ENCODE assay signal across 11 cellular contexts in genomic region chr17:62098623-62099231, GRCh38. TPM values are rescaled to one million over a fixed set of nuclear protein-coding genes. Genes with fewer than 3 reads are reported as not detected.
DNase-seq lines count a peak whose midpoint lies in the region; ATAC-seq and TF ChIP-seq lines count a peak whose summit lies in the region.
"Had no signal": no experiment of that assay in that cellular context is flagged by ENCODE, and none has a peak within 500 bp of the region (broad histone marks: within the 10 kb centered on the region; RNA-seq: fewer than 3 reads in every experiment).

No MANE protein-coding gene starts in this region.

- no peaks in the 10 kb centered on the region for H3K27me3 ChIP-seq in GM06990 (replicated peaks; ENCODE audit: control insufficient read depth, insufficient read depth, low read length)
- H3K27me3 ChIP-seq in uterus: no peaks in the 10 kb centered on the region
- H3K27me3 ChIP-seq: esophagus squamous epithelium had no signal

- H3K4me1 ChIP-seq in OCI-LY7 (ENCODE audit: insufficient read depth, low read length, poor library complexity, severe bottlenecking): peaks cover 10% of the 10 kb centered on the region
- H3K4me1 ChIP-seq in uterus: no peaks in the 10 kb centered on the region

- DNase-seq in GM06990 (ENCODE audit: extremely low read depth, insufficient read length) (peak; percentile 69), OCI-LY7 (ENCODE audit: low spot score) (peak; percentile 19), uterus (no peak), NCI-H146 (lab: John Stamatoyannopoulos, UW) (no peak), amniotic stem cell (lab: John Stamatoyannopoulos, UW) (no peak), NCI-H2196 (lab: John Stamatoyannopoulos, UW; ENCODE audit: unreplicated experiment) (no peak)
- DNase-seq: AML-193, esophagus squamous epithelium, NCI-H1930 had no signal

- 0 out of 2 replicates have a peak overlapping the region, but pooled peaks have one; percentile 26 for H3K4me2 ChIP-seq in OCI-LY7 (ENCODE audit: low read length)

- no peaks in the 10 kb centered on the region for H3K9me2 ChIP-seq in OCI-LY7 (ENCODE audit: insufficient read depth, low read length)

- ATAC-seq in GM19324 (IDR thresholded peaks at IDR 0.05; ENCODE audit: low FRiP score, unreplicated experiment) (peak; percentile 90), HG02885 (IDR thresholded peaks at IDR 0.05; ENCODE audit: poor library complexity, unreplicated experiment) (peak; percentile 90)

- no peak for TF ChIP-seq POLR2A in uterus (IDR thresholded peaks at IDR 0.05)

- H4K20me1 ChIP-seq in OCI-LY7 (ENCODE audit: insufficient read depth, low read length): no peaks in the 10 kb centered on the region

- H3K79me2 ChIP-seq in OCI-LY7 (ENCODE audit: insufficient read depth, low read depth, low read length): no peaks in the 10 kb centered on the region

- H3K4me3 ChIP-seq in GM06990 (replicated peaks; ENCODE audit: low read depth, low read length) (no peak overlapping the region), OCI-LY7 (ENCODE audit: low read depth, low read length, poor library complexity, severe bottlenecking) (no peak overlapping the region), uterus (no peak overlapping the region)
- H3K4me3 ChIP-seq: esophagus squamous epithelium had no signal

- TF ChIP-seq CTCF in GM06990 (IDR thresholded peaks at IDR 0.05; ENCODE audit: insufficient read depth, low read length, poor library complexity, severe bottlenecking): no peak
- TF ChIP-seq CTCF in OCI-LY7 (conservative IDR thresholded peaks at IDR 0.05; ENCODE audit: low read length): no peak
- no peak for TF ChIP-seq CTCF in uterus (IDR thresholded peaks at IDR 0.05)

- H2AFZ ChIP-seq in OCI-LY7 (ENCODE audit: low read length): no peak overlapping the region

- no peaks in the 10 kb centered on the region for H3K36me3 ChIP-seq in GM06990 (ENCODE audit: control insufficient read depth, insufficient read depth, low read length)
- no peaks in the 10 kb centered on the region for H3K36me3 ChIP-seq in OCI-LY7 (ENCODE audit: insufficient read depth, low read length)
- H3K36me3 ChIP-seq in uterus: no peaks in the 10 kb centered on the region
- H3K36me3 ChIP-seq: esophagus squamous epithelium had no signal

- POLR2A ChIA-PET in OCI-LY7 (lab: Charles Lee): interaction anchor here (0.6 kb wide), 1 partner anchor 1852 kb away, joined by 4 read pairs; no protein-coding TSS in a partner anchor

- H3K27ac ChIP-seq in OCI-LY7 (ENCODE audit: low read depth, low read length, poor library complexity, severe bottlenecking) (no peak overlapping the region), uterus (no peak overlapping the region)
- H3K27ac ChIP-seq: esophagus squamous epithelium had no signal

- CTCF ChIA-PET in OCI-LY7 (lab: Charles Lee; ENCODE audit: unreplicated experiment): interaction anchor here (0.5 to 0.6 kb wide), 2 partner anchors 13 to 402 kb away, joined by 4 read pairs; no protein-coding TSS in a partner anchor

- intact Hi-C loops in OCI-LY7 (cut with micrococcal nuclease; ENCODE audit: unreplicated experiment) (no loop called here), uterus (cut with DNase I; ENCODE audit: low total_unique reads) (no loop called here)

- BruUV-seq in OCI-LY7 (replicated peaks; lab: Mats Ljungman, UMichigan): no TSS peak

- H3K9me3 ChIP-seq in OCI-LY7 (ENCODE audit: low read length) (no peaks in the 10 kb centered on the region), uterus (no peaks in the 10 kb centered on the region)
- H3K9me3 ChIP-seq: esophagus squamous epithelium had no signal

RNA-seq across cellular contexts. Expression of gene MED13, which starts 33.6 kb away (rescaled TPM):
- total RNA-seq in OCI-LY7 (2014; rRNA removed; shearing (Covaris generic)): 32.5 and 42.3 TPM in 2 replicates
- total RNA-seq in OCI-LY7 (2022) (70.8 and 80.3 TPM in 2 replicates), uterus (100 to 1,000 TPM in 2 of 4 donors, 10 to 100 TPM in 2; 22.8 to 114 (median 86.3) TPM)

Comparison
In these comparisons a context has a peak if more than half of its experiments do, and no peak if none do; other contexts are left out.
1. DNase-seq: peak in GM06990 (single experiment) and OCI-LY7 (single experiment); none in uterus (0 of 2), NCI-H146 (single experiment), amniotic stem cell (single experiment) and NCI-H2196 (single experiment).